In genomic region chr11:111098091-111098490, GRCh38 we compare ENCODE assay signal across 17 cellular contexts.
DNase-seq lines count a peak whose midpoint lies in the region; ATAC-seq, FAIRE-seq and TF ChIP-seq lines count a peak whose summit lies in the region.
"Had no signal": no experiment of that assay in that cellular context is flagged by ENCODE, and none has a peak within 500 bp of the region (broad histone marks: within the 10 kb centered on the region; RNA-seq: fewer than 3 reads in every experiment).

No MANE protein-coding gene starts in this region.

- 0 out of 2 replicates have a peak overlapping the region, but pooled peaks have one; percentile 12 for H2AFZ ChIP-seq in OCI-LY1 (ENCODE audit: low read length)

- no peak for FAIRE-seq in urothelium cell line (lab: Jason Lieb, UNC)

- no peaks in the 10 kb centered on the region for H3K27me3 ChIP-seq in OCI-LY1 (ENCODE audit: insufficient read depth, low read length)
- H3K27me3 ChIP-seq: colonic mucosa had no signal

- no peaks in the 10 kb centered on the region for H3K79me2 ChIP-seq in OCI-LY1 (ENCODE audit: insufficient read depth, low read length)

- peaks cover 18% of the 10 kb centered on the region for H3K4me1 ChIP-seq in OCI-LY1 (ENCODE audit: insufficient read depth, low read length, severe bottlenecking)
- H3K4me1 ChIP-seq: colonic mucosa had no signal

- DNase-seq in KG1 (lab: John Stamatoyannopoulos, UW) (no peak), left lobe of liver (ENCODE audit: low spot score) (no peak), urothelium cell line (ENCODE audit: low spot score) (no peak)
- DNase-seq: activated CD4-positive, alpha-beta T cell treated with anti-CD3 and anti-CD28 coated beads for 36 hours; activated naive CD4-positive, alpha-beta T cell; Calu3; colonic mucosa; NCI-H1694; NCI-H510A; SIG-M5; stimulated activated CD4-positive, alpha-beta T cell treated with anti-CD3 and anti-CD28 coated beads, Interleukin-15, amount 100 ng/mL, for 24 hours had no signal

- H4K20me1 ChIP-seq in OCI-LY1 (ENCODE audit: insufficient read depth, low read length): no peaks in the 10 kb centered on the region

- H3K9me3 ChIP-seq in OCI-LY1 (ENCODE audit: low read length): no peaks in the 10 kb centered on the region
- H3K9me3 ChIP-seq: colonic mucosa had no signal

- H3K4me2 ChIP-seq in OCI-LY1 (ENCODE audit: low read length): no peak overlapping the region

- no peak overlapping the region for H3K4me3 ChIP-seq in OCI-LY1 (ENCODE audit: low read depth, low read length, poor library complexity, severe bottlenecking)
- H3K4me3 ChIP-seq: colonic mucosa had no signal

- no peaks in the 10 kb centered on the region for H3F3A ChIP-seq in OCI-LY1 (ENCODE audit: insufficient read depth, low read length)

- no peaks in the 10 kb centered on the region for H3K9me2 ChIP-seq in OCI-LY1 (ENCODE audit: low read depth, low read length)

- no peak for TF ChIP-seq CTCF in OCI-LY1 (IDR thresholded peaks at IDR 0.05; ENCODE audit: low read length)

- H3K9ac ChIP-seq in OCI-LY1 (ENCODE audit: low read length): no peak overlapping the region

- ATAC-seq in GM18867 (IDR thresholded peaks at IDR 0.05; ENCODE audit: unreplicated experiment) (peak; percentile 68), GM21423 (IDR thresholded peaks at IDR 0.05; ENCODE audit: unreplicated experiment) (peak; percentile 73), HG03108 (IDR thresholded peaks at IDR 0.05; ENCODE audit: unreplicated experiment) (peak; percentile 72), left lobe of liver (no peak), HG03045 (IDR thresholded peaks at IDR 0.05; ENCODE audit: unreplicated experiment) (no peak)
- ATAC-seq: activated CD4-positive, alpha-beta T cell treated with anti-CD3 and anti-CD28 coated beads for 36 hours; natural killer cell treated with Interleukin-12 subunit alpha and Interleukin-12 subunit beta and Interleukin-15 and Interleukin-18, amount 100 ng/mL, for 72 hours had no signal

- peak overlapping the region; percentile 12 for H3K27ac ChIP-seq in OCI-LY1 (ENCODE audit: low read depth, low read length, poor library complexity, severe bottlenecking)
- H3K27ac ChIP-seq: colonic mucosa had no signal

- no peaks in the 10 kb centered on the region for H3K36me3 ChIP-seq in OCI-LY1 (ENCODE audit: insufficient read depth, low read length)
- H3K36me3 ChIP-seq: colonic mucosa had no signal

Comparison
In these comparisons a context has a peak if more than half of its experiments do, and no peak if none do; other contexts are left out.
1. ATAC-seq: peak in GM18867 (single experiment), GM21423 (single experiment) and HG03108 (single experiment); none in left lobe of liver (single experiment) and HG03045 (single experiment).